8 cellular contexts compared by ENCODE assay signal in genomic region chr6:167288712-167289225, GRCh38. TPM values are rescaled to one million over a fixed set of nuclear protein-coding genes. Genes with fewer than 3 reads are reported as not detected.
DNase-seq lines count a peak whose midpoint lies in the region; ATAC-seq and TF ChIP-seq lines count a peak whose summit lies in the region.
"Not testable (repeated sequence)": the region's sequence is repeated elsewhere in the genome, so short reads cannot be mapped to it uniquely, and the experiment has no call there.

No MANE protein-coding gene starts in this region.

- not testable (repeated sequence) for TF ChIP-seq POLR2A in erythroblast (IDR thresholded peaks at IDR 0.05; ENCODE audit: low read length)

- CTCF ChIA-PET in activated CD8-positive, alpha-beta T cell treated with anti-CD3 and anti-CD28 coated beads, Interleukin-2, amount 10 ng/mL, durations not matched to agents 7 days and 5 days (lab: Charles Lee): not testable (repeated sequence)

- POLR2A ChIA-PET in activated CD8-positive, alpha-beta T cell treated with anti-CD3 and anti-CD28 coated beads, Interleukin-2, amount 10 ng/mL, durations not matched to agents 7 days and 5 days (lab: Charles Lee): not testable (repeated sequence)

- H3K36me3 Mint-ChIP-seq in activated CD8-positive, alpha-beta T cell treated with anti-CD3 and anti-CD28 coated beads, Interleukin-2, amount 10 ng/mL, durations not matched to agents 7 days and 5 days (ENCODE audit: low read depth); stimulated activated effector memory CD8-positive, alpha-beta T cell treated with anti-CD3 and anti-CD28 coated beads, Interleukin-12 subunit alpha, Interleukin-12 subunit beta, amount 100 ng/mL, for 72 hours: not testable (repeated sequence)

- not testable (repeated sequence) for H3K27ac Mint-ChIP-seq in activated CD8-positive, alpha-beta T cell treated with anti-CD3 and anti-CD28 coated beads, Interleukin-2, amount 10 ng/mL, durations not matched to agents 7 days and 5 days; stimulated activated effector memory CD8-positive, alpha-beta T cell treated with anti-CD3 and anti-CD28 coated beads, Interleukin-12 subunit alpha, Interleukin-12 subunit beta, amount 100 ng/mL, for 72 hours

- ATAC-seq in GM21515 (IDR thresholded peaks at IDR 0.05; ENCODE audit: unreplicated experiment): peak; percentile 63
- peak; percentile 83 for ATAC-seq in HG03520 (IDR thresholded peaks at IDR 0.05; ENCODE audit: unreplicated experiment)
- peak; percentile 90 for ATAC-seq in activated CD8-positive, alpha-beta T cell treated with anti-CD3 and anti-CD28 coated beads, Interleukin-2, amount 10 ng/mL, durations not matched to agents 7 days and 5 days
- peak; percentile 77 for ATAC-seq in stimulated activated effector memory CD8-positive, alpha-beta T cell treated with anti-CD3 and anti-CD28 coated beads, Interleukin-12 subunit alpha, Interleukin-12 subunit beta, amount 100 ng/mL, for 72 hours

- DNase-seq in DMS79 (lab: John Stamatoyannopoulos, UW) (peak; percentile 9), NCI-H748 treated with DMSO at 0.1 percent for 48 hours (lab: John Stamatoyannopoulos, UW) (peak; percentile 18), erythroblast (lab: John Stamatoyannopoulos, UW) (peak; percentile 44 to 57), mesenteric fat pad (ENCODE audit: low spot score) (peak; percentile 83)
- peak; percentile 47 for DNase-seq in activated CD8-positive, alpha-beta T cell treated with anti-CD3 and anti-CD28 coated beads, Interleukin-2, amount 10 ng/mL, durations not matched to agents 7 days and 5 days
- not testable (repeated sequence) for DNase-seq in stimulated activated effector memory CD8-positive, alpha-beta T cell treated with anti-CD3 and anti-CD28 coated beads, Interleukin-12 subunit alpha, Interleukin-12 subunit beta, amount 100 ng/mL, for 72 hours (ENCODE audit: low spot score in 2 of 2)

- not testable (repeated sequence) for H3K4me3 Mint-ChIP-seq in activated CD8-positive, alpha-beta T cell treated with anti-CD3 and anti-CD28 coated beads, Interleukin-2, amount 10 ng/mL, durations not matched to agents 7 days and 5 days; stimulated activated effector memory CD8-positive, alpha-beta T cell treated with anti-CD3 and anti-CD28 coated beads, Interleukin-12 subunit alpha, Interleukin-12 subunit beta, amount 100 ng/mL, for 72 hours

- H3K4me1 Mint-ChIP-seq in activated CD8-positive, alpha-beta T cell treated with anti-CD3 and anti-CD28 coated beads, Interleukin-2, amount 10 ng/mL, durations not matched to agents 7 days and 5 days (ENCODE audit: low read depth); stimulated activated effector memory CD8-positive, alpha-beta T cell treated with anti-CD3 and anti-CD28 coated beads, Interleukin-12 subunit alpha, Interleukin-12 subunit beta, amount 100 ng/mL, for 72 hours: not testable (repeated sequence)

- not testable (repeated sequence) for H3K9me3 Mint-ChIP-seq in activated CD8-positive, alpha-beta T cell treated with anti-CD3 and anti-CD28 coated beads, Interleukin-2, amount 10 ng/mL, durations not matched to agents 7 days and 5 days (ENCODE audit: insufficient read depth); stimulated activated effector memory CD8-positive, alpha-beta T cell treated with anti-CD3 and anti-CD28 coated beads, Interleukin-12 subunit alpha, Interleukin-12 subunit beta, amount 100 ng/mL, for 72 hours

- H3K27me3 Mint-ChIP-seq in activated CD8-positive, alpha-beta T cell treated with anti-CD3 and anti-CD28 coated beads, Interleukin-2, amount 10 ng/mL, durations not matched to agents 7 days and 5 days (ENCODE audit: low read depth): not testable (repeated sequence)

RNA-seq across cellular contexts. Expression of gene UNC93A, which starts 2.3 kb away (rescaled TPM):
- not detected for total RNA-seq in activated CD8-positive, alpha-beta T cell treated with anti-CD3 and anti-CD28 coated beads, Interleukin-2, amount 10 ng/mL, durations not matched to agents 7 days and 5 days
- not detected for total RNA-seq in mesenteric fat pad

RNA-seq across cellular contexts. Expression of gene TTLL2, which starts 36.1 kb away (rescaled TPM):
- not detected for total RNA-seq in activated CD8-positive, alpha-beta T cell treated with anti-CD3 and anti-CD28 coated beads, Interleukin-2, amount 10 ng/mL, durations not matched to agents 7 days and 5 days
- total RNA-seq in mesenteric fat pad: not detected
